ENCODE assay signal across 8 cellular contexts in genomic region chr18:34729264-34729663, GRCh38. TPM values are rescaled to one million over a fixed set of nuclear protein-coding genes. Genes with fewer than 3 reads are reported as not detected.
DNase-seq lines count a peak whose midpoint lies in the region; ATAC-seq and TF ChIP-seq lines count a peak whose summit lies in the region.

No MANE protein-coding gene starts in this region.

- H3K79me2 ChIP-seq in PC-9 (ENCODE audit: low read depth), result no peaks in the 10 kb centered on the region

- no TSS peak for BruUV-seq in PC-9 (replicated peaks; lab: Mats Ljungman, UMichigan)

- ATAC-seq in foreskin keratinocyte, result peak; percentile 97
- ATAC-seq in stimulated activated naive B cell treated with anti-CD40 and anti-IgM and Interleukin-4, amounts not matched to agents 10 μg/mL and 1 μg/mL and 100 μg/mL, for 72 hours (replicated peaks), result peak; percentile 55 to 57
- no peak for ATAC-seq in HG03139 (IDR thresholded peaks at IDR 0.05; ENCODE audit: unreplicated experiment)

- H3K27me3 ChIP-seq in PC-9 (ENCODE audit: insufficient read depth, low read depth) (no peaks in the 10 kb centered on the region), foreskin keratinocyte (peaks cover 2% of the 10 kb centered on the region)

- no peaks in the 10 kb centered on the region; the same call in 1 of the 2 replicates for H3K27me3 Mint-ChIP-seq in HFFc6 (ENCODE audit: insufficient read depth)
- no peaks in the 10 kb centered on the region for H3K27me3 Mint-ChIP-seq in stimulated activated naive B cell treated with anti-CD40 and anti-IgM and Interleukin-4, amounts not matched to agents 10 μg/mL and 1 μg/mL and 100 μg/mL, for 72 hours

- no peaks in the 10 kb centered on the region for H3K4me1 ChIP-seq in PC-9 (replicated peaks; ENCODE audit: insufficient read depth)
- no peaks in the 10 kb centered on the region for H3K4me1 ChIP-seq in foreskin keratinocyte

- peak; percentile 51 for TF ChIP-seq CTCF in GM12865 (IDR thresholded peaks at IDR 0.05; ENCODE audit: insufficient read depth, low read depth, low read length, missing control alignments)
- peak; percentile 78 for TF ChIP-seq CTCF in HFFc6 (IDR thresholded peaks at IDR 0.05)
- TF ChIP-seq CTCF in PC-9 (conservative IDR thresholded peaks at IDR 0.05), result peak; percentile 58
- TF ChIP-seq CTCF in foreskin keratinocyte (conservative IDR thresholded peaks at IDR 0.05), result peak; percentile 78

- no peaks in the 10 kb centered on the region for H3K9me3 Mint-ChIP-seq in HFFc6
- peaks cover 0 to 3% of the 10 kb centered on the region in 2 donors for H3K9me3 Mint-ChIP-seq in stimulated activated naive B cell treated with anti-CD40 and anti-IgM and Interleukin-4, amounts not matched to agents 10 μg/mL and 1 μg/mL and 100 μg/mL, for 72 hours

- H3K36me3 Mint-ChIP-seq in HFFc6 (ENCODE audit: low read depth), result no peaks in the 10 kb centered on the region
- H3K36me3 Mint-ChIP-seq in stimulated activated naive B cell treated with anti-CD40 and anti-IgM and Interleukin-4, amounts not matched to agents 10 μg/mL and 1 μg/mL and 100 μg/mL, for 72 hours, result no peaks in the 10 kb centered on the region

- no peak overlapping the region for H2AFZ ChIP-seq in PC-9

- DNase-seq in GM12865 (ENCODE audit: low read depth) (peak; percentile 45), HFFc6 (peak; percentile 20), PC-9 (no peak), foreskin keratinocyte (peak in 1 of 2 donors; percentile 42), HPDE6-E6E7 (ENCODE audit: extremely low spot score) (no peak), cerebellar nuclear complex (lab: John Stamatoyannopoulos, UW) (no peak)
- no peak for DNase-seq in stimulated activated naive B cell treated with anti-CD40 and anti-IgM and Interleukin-4, amounts not matched to agents 10 μg/mL and 1 μg/mL and 100 μg/mL, for 72 hours

- H3K36me3 ChIP-seq in PC-9 (ENCODE audit: low read depth), result no peaks in the 10 kb centered on the region

- no peak overlapping the region for H3K27ac ChIP-seq in PC-9
- no peak overlapping the region for H3K27ac ChIP-seq in foreskin keratinocyte

- intact Hi-C loops in PC-9 (cut with micrococcal nuclease; ENCODE audit: unreplicated experiment), result no loop called here

- CTCF ChIA-PET in PC-9 (lab: Charles Lee), result no interaction called here

- no peaks in the 10 kb centered on the region for H3K9me3 ChIP-seq in PC-9 (ENCODE audit: insufficient read depth, low read depth)

- POLR2A ChIA-PET in PC-9 (lab: Charles Lee; ENCODE audit: unreplicated experiment), result no interaction called here

- no peaks in the 10 kb centered on the region for H3F3A ChIP-seq in PC-9 (ENCODE audit: insufficient read depth, low read depth)

- no peaks in the 10 kb centered on the region for H4K20me1 ChIP-seq in PC-9 (ENCODE audit: insufficient read depth)

- no peak overlapping the region for H3K4me3 Mint-ChIP-seq in HFFc6
- H3K4me3 Mint-ChIP-seq in stimulated activated naive B cell treated with anti-CD40 and anti-IgM and Interleukin-4, amounts not matched to agents 10 μg/mL and 1 μg/mL and 100 μg/mL, for 72 hours, result no peak overlapping the region

- H3K4me3 ChIP-seq in GM12865 (ENCODE audit: low read depth, low read length), result no peak overlapping the region
- no peak overlapping the region for H3K4me3 ChIP-seq in PC-9

- no peak overlapping the region for H3K4me2 ChIP-seq in PC-9

- H3K27ac Mint-ChIP-seq in HFFc6, result no peak overlapping the region
- H3K27ac Mint-ChIP-seq in stimulated activated naive B cell treated with anti-CD40 and anti-IgM and Interleukin-4, amounts not matched to agents 10 μg/mL and 1 μg/mL and 100 μg/mL, for 72 hours, result no peak overlapping the region

- no peaks in the 10 kb centered on the region for H3K9me2 ChIP-seq in PC-9 (ENCODE audit: insufficient read depth)

- peaks cover 6% of the 10 kb centered on the region; the same call in 1 of the 2 replicates for H3K4me1 Mint-ChIP-seq in HFFc6 (ENCODE audit: low read depth)
- peaks cover 0 to 6% of the 10 kb centered on the region in 2 donors for H3K4me1 Mint-ChIP-seq in stimulated activated naive B cell treated with anti-CD40 and anti-IgM and Interleukin-4, amounts not matched to agents 10 μg/mL and 1 μg/mL and 100 μg/mL, for 72 hours

RNA-seq across cellular contexts. Expression of gene DTNA, which starts 19.2 kb away (rescaled TPM):
- total RNA-seq in HFFc6 (2021; fragmentation: NEBNext Ultra II Directional; extraction: Animal tissue kit (Norgen Biotek cat#: 25700)), result 1 to 10 TPM in 3 of 6 experiments, under 1 TPM in 3; 0.58 to 1.2 (median 0.98) TPM
- not detected in 2 replicates for total RNA-seq in PC-9 (2021)
- total RNA-seq in foreskin keratinocyte, result 0.25 and 0.48 TPM in 2 replicates
- 0.19 and 0.25 TPM in 2 replicates for polyA plus RNA-seq in foreskin keratinocyte

Comparison
In these comparisons a context has a peak if more than half of its experiments do, and no peak if none do; other contexts are left out.
1. DNase-seq: peak in GM12865 (single experiment) and HFFc6 (single experiment); none in PC-9 (0 of 2), stimulated activated naive B cell treated with anti-CD40 and anti-IgM and Interleukin-4, amounts not matched to agents 10 μg/mL and 1 μg/mL and 100 μg/mL, for 72 hours (single experiment), HPDE6-E6E7 (single experiment) and cerebellar nuclear complex (0 of 2).
2. Peak in every context shown above with its lines, with median percentiles within 50 percentile points of each other: CTCF ChIP-seq.